1 cellular context compared by ENCODE assay signal in genomic region chr11:75760243-75760642, GRCh38.
A peak's percentile ranks its signal among the peaks of the same experiment; 100 is the strongest.
TF ChIP-seq lines count a peak whose summit lies in the region.

No MANE protein-coding gene starts in this region.

TF ChIP-seq in K562, 482 proteins besides CTCF, POLR2A, EP300 and RAD21:
- TF ChIP-seq ZNF589 (CRISPR knock-in tag; IDR thresholded peaks at IDR 0.05; ENCODE audit: low read depth) (no peak), MAFG (tag; conservative IDR thresholded peaks at IDR 0.05) (no peak), BCOR (IDR thresholded peaks at IDR 0.05) (0 out of 2 replicates have a peak, but pooled peaks have one; percentile 22), NBN (IDR thresholded peaks at IDR 0.05; ENCODE audit: low read depth) (no peak), PPARD (CRISPR knock-in tag; IDR thresholded peaks at IDR 0.05) (no peak), ESRRA (IDR thresholded peaks at IDR 0.05; ENCODE audit: borderline replicate concordance, low read depth) (peak; percentile 95), PHF8 (IDR thresholded peaks at IDR 0.05; ENCODE audit: borderline replicate concordance, low read length) (no peak), THAP7 (CRISPR knock-in tag; IDR thresholded peaks at IDR 0.05) (no peak), SP1 (CRISPR knock-in tag; IDR thresholded peaks at IDR 0.05) (no peak), ZFP30 (CRISPR knock-in tag; IDR thresholded peaks at IDR 0.05; ENCODE audit: borderline replicate concordance) (no peak), ZNF766 (CRISPR knock-in tag; conservative IDR thresholded peaks at IDR 0.05) (no peak)
